Comparison of ENCODE assay signal across 18 cellular contexts in genomic region chr17:31144427-31144826, GRCh38. TPM values are rescaled to one million over a fixed set of nuclear protein-coding genes. Genes with fewer than 3 reads are reported as not detected.
DNase-seq lines count a peak whose midpoint lies in the region; TF ChIP-seq lines count a peak whose summit lies in the region.
"Had no signal": no experiment of that assay in that cellular context is flagged by ENCODE, and none has a peak within 500 bp of the region (broad histone marks: within the 10 kb centered on the region; RNA-seq: fewer than 3 reads in every experiment).

No MANE protein-coding gene starts in this region.

- intact Hi-C loops in spleen (cut with DNase I; ENCODE audit: low total_unique reads), result no loop called here

- H3K27me3 ChIP-seq in H9 (ENCODE audit: insufficient read depth, low read length), result no peaks in the 10 kb centered on the region
- H3K27me3 ChIP-seq in neuronal stem cell (ENCODE audit: control insufficient read depth in 3 of 3, insufficient read depth in 3 of 3, low read depth in 1 of 3, low read length in 3 of 3), result no peaks in the 10 kb centered on the region
- H3K27me3 ChIP-seq in spleen (replicated peaks in 1 of 7), result no peaks in the 10 kb centered on the region
- H3K27me3 ChIP-seq: BE2C had no signal

- H3K9ac ChIP-seq in H9 (ENCODE audit: extremely low read depth, insufficient read length, low read length) (no peak overlapping the region), neuronal stem cell (ENCODE audit: low read depth, low read length, poor library complexity) (no peak overlapping the region)

- H3K27ac Mint-ChIP-seq in H9, result peak overlapping the region in 2 of 3 experiments; percentile 83 to 92; a peak in 4 of 7 replicates
- peak overlapping the region in 3 of 5 experiments; percentile 19 to 89 (median 59) for H3K27ac Mint-ChIP-seq in brain
- H3K27ac Mint-ChIP-seq: HFFc6 had no signal

- H2BK12ac ChIP-seq in H9 (ENCODE audit: insufficient read length, low read depth, low read length) (no peak overlapping the region), neuronal stem cell (ENCODE audit: low read length) (no peak overlapping the region)

- H3K4me3 ChIP-seq in neuronal stem cell (ENCODE audit: low read length in 2 of 2), result no peak overlapping the region
- H3K4me3 ChIP-seq in spleen, result no peak overlapping the region
- H3K4me3 ChIP-seq: A549 had no signal

- H3K23ac ChIP-seq in H9 (ENCODE audit: insufficient read length, low read depth, low read length), result no peak overlapping the region
- H3K23ac ChIP-seq in neuronal stem cell (ENCODE audit: low read depth, low read length, poor library complexity), result no peak overlapping the region

- H3K36me3 ChIP-seq in neuronal stem cell (replicated peaks in 1 of 2; ENCODE audit: control insufficient read depth in 2 of 2, insufficient read depth in 2 of 2, low read length in 2 of 2) (peaks cover 2 to 21% of the 10 kb centered on the region in 2 donors), spleen (peaks cover 0 to 16% (median 2%) of the 10 kb centered on the region in 6 donors)
- H3K36me3 ChIP-seq: BE2C had no signal

- DNase-seq in H9 (peak; percentile 51), iPS DF 4.7 (ENCODE audit: extremely low read depth, low spot score) (peak; percentile 22), neuronal stem cell (ENCODE audit: low spot score) (peak; percentile 31), T-helper 2 cell (no peak), spleen (no peak)
- DNase-seq in stimulated activated CD4-positive, alpha-beta T cell treated with anti-CD3 and anti-CD28 coated beads, Interleukin-4, amount 100 ng/mL, for 1 hour, result no peak
- DNase-seq: BE2C, DMS53, GF-D8, HFFc6, Kasumi-1, NCI-H1694, NCI-H2081, NCI-H2171, NCI-H345, NCI-H524 treated with DMSO at 0.1 percent for 48 hours had no signal

- H3K4me1 ChIP-seq in H9 (ENCODE audit: insufficient read depth, low read length), result peaks cover 5% of the 10 kb centered on the region; the same call in 1 of the 2 replicates
- H3K4me1 ChIP-seq in neuronal stem cell (ENCODE audit: control insufficient read depth in 2 of 2, insufficient read depth in 1 of 2, low read depth in 1 of 2, low read length in 2 of 2), result peaks cover 8 to 12% of the 10 kb centered on the region in 2 donors
- H3K4me1 ChIP-seq in spleen, result no peaks in the 10 kb centered on the region
- H3K4me1 ChIP-seq: BE2C had no signal

- H2AK5ac ChIP-seq in H9 (ENCODE audit: insufficient read length, low read length), result no peak overlapping the region
- no peak overlapping the region for H2AK5ac ChIP-seq in neuronal stem cell (ENCODE audit: low read depth, low read length)

- H2BK120ac ChIP-seq in H9 (ENCODE audit: low read depth, low read length, poor library complexity, severe bottlenecking) (no peak overlapping the region), neuronal stem cell (ENCODE audit: low read depth, low read length) (no peak overlapping the region)

- no peaks in the 10 kb centered on the region for H4K20me1 ChIP-seq in H9 (ENCODE audit: control insufficient read depth, insufficient read depth, insufficient read length)

- no peaks in the 10 kb centered on the region for H3K23me2 ChIP-seq in H9 (ENCODE audit: insufficient read length, low read depth, low read length, poor library complexity, severe bottlenecking)

- H2BK15ac ChIP-seq in H9 (ENCODE audit: low read depth, low read length) (no peak overlapping the region), neuronal stem cell (ENCODE audit: low read length) (no peak overlapping the region)

- peaks cover 1% of the 10 kb centered on the region; the same call in 1 of the 2 replicates for H3K79me2 ChIP-seq in H9 (ENCODE audit: insufficient read depth, low read length)

- H3K79me1 ChIP-seq in H9 (ENCODE audit: insufficient read depth, low read depth, low read length, poor library complexity, severe bottlenecking) (no peaks in the 10 kb centered on the region), neuronal stem cell (ENCODE audit: low read depth, low read length) (no peaks in the 10 kb centered on the region)

- H2BK5ac ChIP-seq in H9 (ENCODE audit: insufficient read length, low read length), result no peak overlapping the region
- no peak overlapping the region for H2BK5ac ChIP-seq in neuronal stem cell (ENCODE audit: low read length)

- no CpG with 5 or more reads among the region's 3 CpGs for WGBS in H9 (ENCODE audit: extremely low coverage, insufficient read length, low lambda C conversion rate)
- WGBS in neuronal stem cell (ENCODE audit: extremely low coverage in 2 of 2, insufficient read length in 2 of 2, insufficient replicate concordance in 1 of 2), 2 donors, result no CpG with 5 or more reads among the region's 3 CpGs
- WGBS in spleen, 5 donors, result 96 to 100% (median 98%) methylated on average over 3 of the region's 3 CpGs

- no peak overlapping the region for H2BK20ac ChIP-seq in H9 (ENCODE audit: low read depth, low read length, poor library complexity, severe bottlenecking)

- H4K5ac ChIP-seq in H9 (ENCODE audit: insufficient read length, low read depth, low read length), result no peak overlapping the region

- no peaks in the 10 kb centered on the region for H3K9me3 ChIP-seq in H9 (ENCODE audit: control insufficient read depth, low read depth, low read length)
- peaks cover 0 to 5% of the 10 kb centered on the region in 2 donors for H3K9me3 ChIP-seq in neuronal stem cell (replicated peaks in 1 of 2; ENCODE audit: control insufficient read depth in 2 of 2, insufficient read depth in 1 of 2, low read depth in 1 of 2, low read length in 2 of 2)
- H3K9me3 ChIP-seq in spleen, result no peaks in the 10 kb centered on the region
- H3K9me3 ChIP-seq: A549, BE2C had no signal

- H3K4me1 Mint-ChIP-seq in H9 (peaks cover 21 to 32% of the 10 kb centered on the region in 2 experiments), brain (peaks cover 40% of the 10 kb centered on the region)

- TF ChIP-seq CTCF in H9 (conservative IDR thresholded peaks at IDR 0.05) (no peak), brain (conservative IDR thresholded peaks at IDR 0.05) (no peak), spleen (IDR thresholded peaks at IDR 0.05 in 8 of 11, conservative IDR thresholded peaks at IDR 0.05 in 3 of 11) (no peak)

- H3K27ac ChIP-seq in H9 (ENCODE audit: insufficient read length, low read depth, low read length) (no peak overlapping the region), neuronal stem cell (replicated peaks; ENCODE audit: low read length) (peak overlapping the region; percentile 47), spleen (no peak overlapping the region)
- H3K27ac ChIP-seq: A549 had no signal

- H4K91ac ChIP-seq in H9 (ENCODE audit: insufficient read length, low read depth, low read length) (no peak overlapping the region), neuronal stem cell (ENCODE audit: low read depth, low read length, poor library complexity) (no peak overlapping the region)

- no peak overlapping the region for H3T11ph ChIP-seq in H9 (ENCODE audit: low read length)

- H3K18ac ChIP-seq in H9 (ENCODE audit: insufficient read length, low read depth, low read length) (no peak overlapping the region), neuronal stem cell (ENCODE audit: low read length) (no peak overlapping the region)

- no peak overlapping the region for H2AFZ ChIP-seq in H9 (ENCODE audit: low read length)
- H2AFZ ChIP-seq in neuronal stem cell (ENCODE audit: low read length), result peak overlapping the region; percentile 24

- H3K14ac ChIP-seq in H9 (ENCODE audit: insufficient read depth, low read length) (no peak overlapping the region), neuronal stem cell (ENCODE audit: low read length) (no peak overlapping the region)

- H3K4me2 ChIP-seq in H9 (ENCODE audit: insufficient read depth, insufficient read length, low read length), result no peak overlapping the region
- no peak overlapping the region for H3K4me2 ChIP-seq in neuronal stem cell (ENCODE audit: insufficient read depth, low read length, poor library complexity, severe bottlenecking)
- H3K4me2 ChIP-seq: A549 had no signal

- H4K8ac ChIP-seq in H9 (replicated peaks; ENCODE audit: insufficient read length, low read depth, low read length) (no peak overlapping the region), neuronal stem cell (ENCODE audit: low read depth, low read length) (no peak overlapping the region)

- no peak overlapping the region for H3K56ac ChIP-seq in H9 (ENCODE audit: insufficient read length, low read depth, low read length)

- H3K4ac ChIP-seq in H9 (ENCODE audit: low read depth, low read length), result no peak overlapping the region
- no peak overlapping the region for H3K4ac ChIP-seq in neuronal stem cell (ENCODE audit: low read length)

- H3K9me3 Mint-ChIP-seq in H9 (no peaks in the 10 kb centered on the region), brain (peaks cover 0 to 8% (median 0%) of the 10 kb centered on the region in 5 experiments)
- H3K9me3 Mint-ChIP-seq: HFFc6 had no signal

- H3K27me3 Mint-ChIP-seq in H9 (ENCODE audit: low read depth), result no peaks in the 10 kb centered on the region; the same call in 1 of the 2 replicates
- H3K27me3 Mint-ChIP-seq in brain, result no peaks in the 10 kb centered on the region

- no peak overlapping the region for H3K4me3 Mint-ChIP-seq in H9
- no peak overlapping the region for H3K4me3 Mint-ChIP-seq in brain
- H3K4me3 Mint-ChIP-seq: HFFc6 had no signal

- TF ChIP-seq POLR2A in spleen (IDR thresholded peaks at IDR 0.05), result no peak

- H3K36me3 Mint-ChIP-seq in H9 (ENCODE audit: insufficient read depth in 1 of 3, low read depth in 3 of 3) (peaks cover 9 to 17% (median 14%) of the 10 kb centered on the region in 3 experiments), brain (peaks cover 73% of the 10 kb centered on the region)

RNA-seq across cellular contexts. Expression of gene NF1, which starts 49.6 kb away (rescaled TPM):
- total RNA-seq in H9 (2021), result 37.9 and 38.1 TPM in 2 replicates
- polyA plus RNA-seq in brain (ENCODE audit: insufficient read depth, low read depth, low replicate concordance), result 16.0 TPM
- 21.8 TPM for polyA plus RNA-seq in neuronal stem cell (2013, experiment 1 of 2)
- polyA plus RNA-seq in neuronal stem cell (2013, experiment 2 of 2), result 21.5 TPM
- 10 to 100 TPM; 49.1 to 97.7 (median 63.8) TPM for total RNA-seq in spleen
- 1 to 10 TPM; 3.1 to 5.7 (median 4.7) TPM for polyA plus RNA-seq in spleen

Comparison
In these comparisons a context has a peak if more than half of its experiments do, and no peak if none do; other contexts are left out.
1. DNase-seq: peak in H9 (single experiment), iPS DF 4.7 (single experiment) and neuronal stem cell (single experiment); none in stimulated activated CD4-positive, alpha-beta T cell treated with anti-CD3 and anti-CD28 coated beads, Interleukin-4, amount 100 ng/mL, for 1 hour (single experiment), T-helper 2 cell (0 of 5) and spleen (single experiment).